In the genomic region with DNA sequence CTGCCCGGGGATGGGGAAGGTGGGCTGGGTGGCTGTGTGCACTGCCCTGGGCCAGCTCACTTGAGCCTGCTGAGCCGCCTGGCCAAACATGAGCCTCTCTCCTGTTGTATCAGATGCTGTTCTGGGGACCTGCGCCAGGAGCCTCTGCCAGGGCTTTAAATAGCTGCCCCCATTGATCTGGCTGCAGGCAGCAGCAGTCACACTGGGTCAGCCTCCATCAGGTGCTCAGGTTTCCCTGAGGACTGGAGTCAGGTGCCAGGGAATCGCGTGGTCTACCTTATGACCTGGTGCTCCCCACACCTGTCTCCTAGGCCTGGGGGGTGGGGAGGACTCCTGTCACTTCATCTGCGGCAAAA, we compare ENCODE assay signal across 7 cellular contexts.
DNase-seq lines count a peak whose midpoint lies in the region; ATAC-seq and FAIRE-seq lines count a peak whose summit lies in the region.
"Had no signal": no experiment of that assay in that cellular context is flagged by ENCODE, and none has a peak within 500 bp of the region (broad histone marks: within the 10 kb centered on the region; RNA-seq: fewer than 3 reads in every experiment).

No MANE protein-coding gene starts in this region.

- peak overlapping the region; percentile 88 for H3K27ac Mint-ChIP-seq in activated naive CD4-positive, alpha-beta T cell treated with anti-CD3 and anti-CD28 coated beads, Interleukin-2, amount 10 ng/mL, durations not matched to agents 7 days and 5 days
- H3K27ac Mint-ChIP-seq in stimulated activated effector memory CD8-positive, alpha-beta T cell treated with anti-CD3 and anti-CD28 coated beads, Interleukin-12 subunit alpha, Interleukin-12 subunit beta, amount 100 ng/mL, for 72 hours: peak overlapping the region; percentile 94

- ATAC-seq in stimulated activated effector memory CD8-positive, alpha-beta T cell treated with anti-CD3 and anti-CD28 coated beads, Interleukin-12 subunit alpha, Interleukin-12 subunit beta, amount 100 ng/mL, for 72 hours: no peak
- ATAC-seq in GM18909 (IDR thresholded peaks at IDR 0.05; ENCODE audit: poor library complexity, unreplicated experiment): no peak

- DNase-seq in activated naive CD4-positive, alpha-beta T cell treated with anti-CD3 and anti-CD28 coated beads, Interleukin-2, amount 10 ng/mL, durations not matched to agents 7 days and 5 days: no peak
- DNase-seq in activated naive CD4-positive, alpha-beta T cell (lab: John Stamatoyannopoulos, UW): no peak
- DNase-seq in fibroblast of gingiva (ENCODE audit: low read depth) (peak; percentile 45), RCC 7860 (ENCODE audit: low spot score) (no peak)
- no peak for DNase-seq in stimulated activated effector memory CD8-positive, alpha-beta T cell treated with anti-CD3 and anti-CD28 coated beads, Interleukin-12 subunit alpha, Interleukin-12 subunit beta, amount 100 ng/mL, for 72 hours (ENCODE audit: low spot score in 2 of 2)

- CTCF ChIA-PET in activated naive CD4-positive, alpha-beta T cell treated with anti-CD3 and anti-CD28 coated beads, Interleukin-2, amount 10 ng/mL, durations not matched to agents 7 days and 5 days (lab: Charles Lee): interaction anchor here (0.6 to 1.9 kb wide), 2 partner anchors 19 to 122 kb away, joined by 3 to 4 read pairs; no protein-coding TSS in a partner anchor

- no peak for FAIRE-seq in RCC 7860 (lab: Jason Lieb, UNC)
- FAIRE-seq: islet of Langerhans had no signal

- H3K4me1 Mint-ChIP-seq in activated naive CD4-positive, alpha-beta T cell treated with anti-CD3 and anti-CD28 coated beads, Interleukin-2, amount 10 ng/mL, durations not matched to agents 7 days and 5 days: peaks cover 85% of the 10 kb centered on the region
- H3K4me1 Mint-ChIP-seq in stimulated activated effector memory CD8-positive, alpha-beta T cell treated with anti-CD3 and anti-CD28 coated beads, Interleukin-12 subunit alpha, Interleukin-12 subunit beta, amount 100 ng/mL, for 72 hours: peaks cover 78% of the 10 kb centered on the region

- no peaks in the 10 kb centered on the region for H3K9me3 Mint-ChIP-seq in activated naive CD4-positive, alpha-beta T cell treated with anti-CD3 and anti-CD28 coated beads, Interleukin-2, amount 10 ng/mL, durations not matched to agents 7 days and 5 days
- no peaks in the 10 kb centered on the region for H3K9me3 Mint-ChIP-seq in stimulated activated effector memory CD8-positive, alpha-beta T cell treated with anti-CD3 and anti-CD28 coated beads, Interleukin-12 subunit alpha, Interleukin-12 subunit beta, amount 100 ng/mL, for 72 hours

- H3K36me3 Mint-ChIP-seq in activated naive CD4-positive, alpha-beta T cell treated with anti-CD3 and anti-CD28 coated beads, Interleukin-2, amount 10 ng/mL, durations not matched to agents 7 days and 5 days: peaks cover 57% of the 10 kb centered on the region
- peaks cover 60% of the 10 kb centered on the region for H3K36me3 Mint-ChIP-seq in stimulated activated effector memory CD8-positive, alpha-beta T cell treated with anti-CD3 and anti-CD28 coated beads, Interleukin-12 subunit alpha, Interleukin-12 subunit beta, amount 100 ng/mL, for 72 hours

- H3K27me3 Mint-ChIP-seq in activated naive CD4-positive, alpha-beta T cell treated with anti-CD3 and anti-CD28 coated beads, Interleukin-2, amount 10 ng/mL, durations not matched to agents 7 days and 5 days: no peaks in the 10 kb centered on the region

- H3K4me3 Mint-ChIP-seq in activated naive CD4-positive, alpha-beta T cell treated with anti-CD3 and anti-CD28 coated beads, Interleukin-2, amount 10 ng/mL, durations not matched to agents 7 days and 5 days: peak overlapping the region; percentile 84
- peak overlapping the region; percentile 87 for H3K4me3 Mint-ChIP-seq in stimulated activated effector memory CD8-positive, alpha-beta T cell treated with anti-CD3 and anti-CD28 coated beads, Interleukin-12 subunit alpha, Interleukin-12 subunit beta, amount 100 ng/mL, for 72 hours
